In genomic region chrX:4936315-4936714, GRCh38 we compare ENCODE assay signal across 21 cellular contexts.
A peak's percentile ranks its signal among the peaks of the same experiment; 100 is the strongest.
DNase-seq lines count a peak whose midpoint lies in the region; ATAC-seq and FAIRE-seq lines count a peak whose summit lies in the region.
"Had no signal": no experiment of that assay in that cellular context is flagged by ENCODE, and none has a peak within 500 bp of the region (broad histone marks: within the 10 kb centered on the region; RNA-seq: fewer than 3 reads in every experiment).

No MANE protein-coding gene starts in this region.

- peak overlapping the region; percentile 67 for H3K4me2 ChIP-seq in BLaER1
- H3K4me2 ChIP-seq: KMS-11 had no signal

- no peak overlapping the region for H3K9ac ChIP-seq in BLaER1
- H3K9ac ChIP-seq: KMS-11 had no signal

- H3K27me3 ChIP-seq in BLaER1: no peaks in the 10 kb centered on the region
- H3K27me3 ChIP-seq: SJSA1 had no signal

- ATAC-seq in GM19395 (IDR thresholded peaks at IDR 0.05; ENCODE audit: unreplicated experiment) (peak; percentile 32), HG03159 (IDR thresholded peaks at IDR 0.05; ENCODE audit: unreplicated experiment) (peak; percentile 29), GM18498 (IDR thresholded peaks at IDR 0.05; ENCODE audit: unreplicated experiment) (no peak)

- H3K36me3 ChIP-seq in BLaER1: no peaks in the 10 kb centered on the region
- H3K36me3 ChIP-seq: SJSA1 had no signal

- DNase-seq in NCI-H1105 treated with DMSO at 0.1 percent for 48 hours (lab: John Stamatoyannopoulos, UW) (no peak), T1000 (lab: John Stamatoyannopoulos, UW) (no peak)
- DNase-seq in stimulated activated CD4-positive, alpha-beta T cell treated with anti-CD3 and anti-CD28 coated beads, Interleukin-2, amount 100 ng/mL, for 24 hours: no peak
- DNase-seq: activated CD4-positive, CD25-positive, alpha-beta regulatory T cell; activated CD8-positive, alpha-beta memory T cell treated with anti-CD3 and anti-CD28 coated beads for 24 hours; activated T-cell treated with anti-CD3 and anti-CD28 coated beads, Interleukin-2, amount 50 U/mL, for 48 hours; CD4-positive, alpha-beta memory T cell; DMS153; left ventricle myocardium superior; NCI-H69; occipital lobe; stimulated activated CD4-positive, alpha-beta T cell treated with anti-CD3 and anti-CD28 coated beads, Interleukin-12 subunit alpha, Interleukin-12 subunit beta, amount 100 ng/mL, for 4 hours; T-helper 17 cell had no signal

- FAIRE-seq in colon (lab: Jason Lieb, UNC): peak; percentile 18
- FAIRE-seq: endometrium had no signal

- no peaks in the 10 kb centered on the region for H3K9me3 ChIP-seq in BLaER1
- H3K9me3 ChIP-seq: SJSA1 had no signal

- no peaks in the 10 kb centered on the region for H4K20me1 ChIP-seq in BLaER1

- H3K27ac ChIP-seq in BLaER1: peak overlapping the region; percentile 73
- H3K27ac ChIP-seq: KMS-11, SJSA1 had no signal

- H3K4me1 ChIP-seq in BLaER1: peaks cover 21% of the 10 kb centered on the region
- H3K4me1 ChIP-seq: SJSA1 had no signal

- H3K4me3 ChIP-seq in BLaER1: no peak overlapping the region
- H3K4me3 ChIP-seq: SJSA1 had no signal
